Comparison of ENCODE assay signal across 30 cellular contexts in the genomic region with DNA sequence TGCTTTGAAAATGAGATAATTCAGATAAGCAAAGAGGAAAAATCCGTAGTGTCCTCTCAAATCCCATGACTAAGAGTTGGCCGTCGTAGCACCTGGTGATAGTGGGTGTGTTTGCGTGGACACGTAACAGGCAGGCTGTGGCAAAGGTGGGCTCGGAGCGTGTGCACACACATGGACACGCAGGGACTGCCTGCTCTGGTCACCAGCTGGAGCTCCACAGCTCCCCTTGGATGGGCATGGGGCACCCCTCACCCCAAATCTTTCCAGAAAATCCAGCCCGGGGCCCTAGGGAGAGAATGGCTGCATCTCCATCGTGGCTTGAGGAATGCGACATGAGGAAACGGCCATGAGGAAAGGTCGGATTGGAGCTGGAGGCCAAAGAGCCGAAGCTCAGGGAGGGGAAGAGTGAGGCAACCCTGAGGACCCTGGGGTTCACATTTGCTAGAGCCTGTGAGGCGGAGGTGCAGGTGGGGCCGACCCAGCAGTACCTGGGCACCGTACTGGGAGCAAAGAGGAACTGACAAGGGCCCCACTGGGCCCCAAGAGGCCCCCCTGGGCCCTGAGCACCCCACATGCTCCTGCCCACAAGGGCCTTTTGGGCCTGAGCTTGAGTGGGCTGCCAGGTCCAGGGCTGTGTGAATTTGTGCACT. TPM values are rescaled to one million over a fixed set of nuclear protein-coding genes. Genes with fewer than 3 reads are reported as not detected.
"Had no signal": no experiment of that assay in that cellular context is flagged by ENCODE, and none has a peak within 500 bp of the region (broad histone marks: within the 10 kb centered on the region; RNA-seq: fewer than 3 reads in every experiment).

No MANE protein-coding gene starts in this region.

- FAIRE-seq: colon, islet of Langerhans, small intestine had no signal

- ATAC-seq: activated CD8-positive, alpha-beta memory T cell treated with anti-CD3 and anti-CD28 coated beads, Interleukin-2, amount 10 ng/mL, durations not matched to agents 7 days and 5 days; effector memory CD8-positive, alpha-beta T cell; gastroesophageal sphincter; lower lobe of right lung; stimulated activated naive B cell treated with anti-CD40 and anti-IgM and Interleukin-4, amounts not matched to agents 10 μg/mL and 1 μg/mL and 100 μg/mL, for 72 hours; T-helper 17 cell had no signal

- H3K27me3 ChIP-seq: adrenal gland, ascending aorta, brain microvascular endothelial cell, dorsolateral prefrontal cortex, esophagus squamous epithelium, gastroesophageal sphincter, right lobe of liver had no signal

- H3K36me3 Mint-ChIP-seq: activated CD8-positive, alpha-beta memory T cell treated with anti-CD3 and anti-CD28 coated beads, Interleukin-2, amount 10 ng/mL, durations not matched to agents 7 days and 5 days; activated naive CD8-positive, alpha-beta T cell; stimulated activated naive B cell treated with anti-CD40 and anti-IgM and Interleukin-4, amounts not matched to agents 10 μg/mL and 1 μg/mL and 100 μg/mL, for 72 hours; type B pancreatic cell had no signal

- H3K36me3 ChIP-seq: adrenal gland, ascending aorta, brain microvascular endothelial cell, esophagus squamous epithelium, gastroesophageal sphincter, lower lobe of right lung, right lobe of liver, thoracic aorta had no signal

- H3K4me3 ChIP-seq: adrenal gland, ascending aorta, dorsolateral prefrontal cortex, esophagus squamous epithelium, gastroesophageal sphincter, lower lobe of right lung, mucosa of descending colon, right lobe of liver, thoracic aorta had no signal

- H3K9me3 Mint-ChIP-seq: activated CD4-positive, alpha-beta memory T cell treated with anti-CD3 and anti-CD28 coated beads, Interleukin-2, amount 10 ng/mL, durations not matched to agents 7 days and 5 days; activated T-helper 1 cell treated with anti-CD3 and anti-CD28 coated beads, Interleukin-12 subunit alpha, Interleukin-12 subunit beta, Interleukin-2, Interleukin-4 antibody, amounts not matched to agents 30 ng/mL and 10 ng/mL and 1 ng/mL, durations not matched to agents 14 hours and 24 hours and 36 hours; effector memory CD8-positive, alpha-beta T cell; nephron progenitor cell; stimulated activated naive B cell treated with anti-CD40 and anti-IgM and Interleukin-4, amounts not matched to agents 10 μg/mL and 1 μg/mL and 100 μg/mL, for 72 hours; type B pancreatic cell had no signal

- H3K4me3 Mint-ChIP-seq: activated CD4-positive, alpha-beta memory T cell treated with anti-CD3 and anti-CD28 coated beads, Interleukin-2, amount 10 ng/mL, durations not matched to agents 7 days and 5 days; activated CD8-positive, alpha-beta memory T cell treated with anti-CD3 and anti-CD28 coated beads, Interleukin-2, amount 10 ng/mL, durations not matched to agents 7 days and 5 days; activated naive CD8-positive, alpha-beta T cell; activated T-helper 1 cell treated with anti-CD3 and anti-CD28 coated beads, Interleukin-12 subunit alpha, Interleukin-12 subunit beta, Interleukin-2, Interleukin-4 antibody, amounts not matched to agents 30 ng/mL and 10 ng/mL and 1 ng/mL, durations not matched to agents 14 hours and 24 hours and 36 hours; effector memory CD8-positive, alpha-beta T cell; nephron progenitor cell; stimulated activated naive B cell treated with anti-CD40 and anti-IgM and Interleukin-4, amounts not matched to agents 10 μg/mL and 1 μg/mL and 100 μg/mL, for 72 hours; T-helper 17 cell; type B pancreatic cell had no signal

- H3K27me3 Mint-ChIP-seq: activated CD4-positive, alpha-beta memory T cell treated with anti-CD3 and anti-CD28 coated beads, Interleukin-2, amount 10 ng/mL, durations not matched to agents 7 days and 5 days; activated naive CD8-positive, alpha-beta T cell; T-helper 17 cell; type B pancreatic cell had no signal

- H3K4me1 Mint-ChIP-seq: activated CD4-positive, alpha-beta memory T cell treated with anti-CD3 and anti-CD28 coated beads, Interleukin-2, amount 10 ng/mL, durations not matched to agents 7 days and 5 days; activated CD8-positive, alpha-beta memory T cell treated with anti-CD3 and anti-CD28 coated beads, Interleukin-2, amount 10 ng/mL, durations not matched to agents 7 days and 5 days; stimulated activated naive B cell treated with anti-CD40 and anti-IgM and Interleukin-4, amounts not matched to agents 10 μg/mL and 1 μg/mL and 100 μg/mL, for 72 hours had no signal

- H3K27ac Mint-ChIP-seq: activated CD4-positive, alpha-beta memory T cell treated with anti-CD3 and anti-CD28 coated beads, Interleukin-2, amount 10 ng/mL, durations not matched to agents 7 days and 5 days; activated CD8-positive, alpha-beta memory T cell treated with anti-CD3 and anti-CD28 coated beads, Interleukin-2, amount 10 ng/mL, durations not matched to agents 7 days and 5 days; activated naive CD8-positive, alpha-beta T cell; activated T-helper 1 cell treated with anti-CD3 and anti-CD28 coated beads, Interleukin-12 subunit alpha, Interleukin-12 subunit beta, Interleukin-2, Interleukin-4 antibody, amounts not matched to agents 30 ng/mL and 10 ng/mL and 1 ng/mL, durations not matched to agents 14 hours and 24 hours and 36 hours; effector memory CD8-positive, alpha-beta T cell; nephron progenitor cell; stimulated activated naive B cell treated with anti-CD40 and anti-IgM and Interleukin-4, amounts not matched to agents 10 μg/mL and 1 μg/mL and 100 μg/mL, for 72 hours; T-helper 17 cell; type B pancreatic cell had no signal

- H3K4me1 ChIP-seq: adrenal gland, ascending aorta, esophagus squamous epithelium, gastroesophageal sphincter, lower lobe of right lung, right lobe of liver had no signal

- DNase-seq: activated CD4-positive, alpha-beta memory T cell treated with anti-CD3 and anti-CD28 coated beads, Interleukin-2, amount 10 ng/mL, durations not matched to agents 7 days and 5 days; activated CD4-positive, alpha-beta T cell treated with anti-CD3 and anti-CD28 coated beads for 48 hours; activated CD8-positive, alpha-beta memory T cell treated with anti-CD3 and anti-CD28 coated beads, Interleukin-2, amount 10 ng/mL, durations not matched to agents 7 days and 5 days; activated naive CD4-positive, alpha-beta T cell; activated T-cell treated with anti-CD3 and anti-CD28 coated beads for 4 hours; adrenal gland; brain microvascular endothelial cell; caudate nucleus; dorsolateral prefrontal cortex; effector memory CD8-positive, alpha-beta T cell; esophagus squamous epithelium; lower lobe of right lung; mucosa of descending colon; nephron progenitor cell; nucleus accumbens; right lobe of liver; small intestine; stimulated activated CD4-positive, alpha-beta T cell treated with anti-CD3 and anti-CD28 coated beads, Interleukin-2, amount 100 ng/mL, for 48 hours; stimulated activated CD8-positive, alpha-beta memory T cell treated with anti-CD3 and anti-CD28 coated beads, Interleukin-4, amount 100 ng/mL, for 48 hours; stimulated activated naive B cell treated with anti-CD40 and anti-IgM and Interleukin-4, amounts not matched to agents 10 μg/mL and 1 μg/mL and 100 μg/mL, for 72 hours; SW 1271; T-helper 17 cell had no signal

- H3K27ac ChIP-seq: adrenal gland, ascending aorta, brain microvascular endothelial cell, dorsolateral prefrontal cortex, esophagus squamous epithelium, gastroesophageal sphincter, lower lobe of right lung, right lobe of liver, thoracic aorta had no signal

- H3K9me3 ChIP-seq: adrenal gland, ascending aorta, esophagus squamous epithelium, gastroesophageal sphincter, lower lobe of right lung, mucosa of descending colon, right lobe of liver, thoracic aorta had no signal

RNA-seq across cellular contexts. Expression of a gene that starts 51.6 kb away (rescaled TPM):
- total RNA-seq: ascending aorta had no signal
